Comparison of ENCODE assay signal across 9 cellular contexts in the genomic region with DNA sequence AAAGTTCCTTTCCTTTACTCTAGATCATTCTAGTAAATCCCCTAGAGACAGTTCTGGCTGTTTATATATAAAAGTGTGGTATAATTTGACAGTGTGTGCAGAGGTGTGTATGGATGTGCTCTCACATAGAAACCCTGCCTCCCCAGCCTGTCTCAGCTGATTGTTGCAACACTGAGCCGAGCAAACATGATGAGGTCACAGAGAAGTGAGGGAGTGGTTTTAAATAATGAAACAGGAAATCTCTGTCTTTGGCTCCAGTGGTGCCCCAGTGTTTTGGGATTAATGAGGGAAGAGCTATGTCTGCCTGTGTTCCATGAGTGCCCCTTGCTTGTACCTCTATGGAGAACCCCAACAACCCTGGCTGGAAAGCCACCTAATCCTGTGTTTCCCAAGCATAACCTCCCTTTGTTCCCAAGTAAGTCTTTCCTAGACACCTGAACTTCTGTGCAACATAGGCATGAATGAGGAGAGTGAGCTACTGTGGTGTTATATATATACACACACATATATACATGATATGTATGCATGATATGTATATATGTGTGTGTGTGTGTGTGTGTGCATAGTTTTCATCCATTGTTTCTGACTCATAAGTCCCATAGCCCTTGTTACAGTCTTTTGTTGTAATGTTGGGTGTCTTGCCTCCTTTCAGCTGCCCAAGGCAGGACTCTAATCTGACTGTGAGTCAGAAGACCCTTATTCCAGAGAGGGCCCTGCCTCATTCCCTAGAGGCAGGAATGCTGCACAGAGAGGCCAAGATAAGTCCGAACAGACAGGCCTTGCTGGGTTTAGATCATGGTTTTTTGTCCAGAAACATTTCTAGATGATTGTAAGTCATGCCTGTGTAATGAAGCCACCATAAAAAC. TPM values are rescaled to one million over a fixed set of nuclear protein-coding genes. Genes with fewer than 3 reads are reported as not detected.
DNase-seq lines count a peak whose midpoint lies in the region; ATAC-seq and TF ChIP-seq lines count a peak whose summit lies in the region.
"Had no signal": no experiment of that assay in that cellular context is flagged by ENCODE, and none has a peak within 500 bp of the region (broad histone marks: within the 10 kb centered on the region; RNA-seq: fewer than 3 reads in every experiment).

No MANE protein-coding gene starts in this region.

- no TSS peak for BruUV-seq in HCT116 (replicated peaks; lab: Mats Ljungman, UMichigan)

- no peaks in the 10 kb centered on the region for H3K36me3 ChIP-seq in HCT116 (ENCODE audit: control insufficient read depth in 1 of 2, insufficient read depth in 2 of 2, low read length in 2 of 2)
- H3K36me3 ChIP-seq: ovary had no signal

- H3K27me3 Mint-ChIP-seq in CD4-positive, alpha-beta T cell: no peaks in the 10 kb centered on the region

- RAD21 ChIA-PET in HCT116 (lab: Charles Lee; ENCODE audit: low non-redundant PET in 1 of 2, low total read pairs in 2 of 2, uncharacterized antibody in 2 of 2, unreplicated experiment in 2 of 2): no interaction called here

- H3K9me2 ChIP-seq in HCT116 (ENCODE audit: insufficient read depth): no peaks in the 10 kb centered on the region

- no peaks in the 10 kb centered on the region for H3K27me3 ChIP-seq in CD4-positive, alpha-beta T cell (ENCODE audit: control insufficient read depth, insufficient read depth, low read length)
- no peaks in the 10 kb centered on the region for H3K27me3 ChIP-seq in HCT116 (ENCODE audit: insufficient read depth, low read length)
- H3K27me3 ChIP-seq: ovary had no signal

- H2AFZ ChIP-seq in HCT116 (ENCODE audit: low read depth, low read length, poor library complexity, severe bottlenecking): no peak overlapping the region

- DNase-seq in CD4-positive, alpha-beta T cell: peak in 5 of 10 experiments; percentile 21 to 33 (median 30)
- DNase-seq in HCT116 (ENCODE audit: low read depth, low spot score) (no peak), dermis blood vessel endothelial cell (peak; percentile 75), mucosa of gallbladder (ENCODE audit: low spot score) (peak; percentile 69), cerebellum (ENCODE audit: low spot score) (no peak)

- POLR2A ChIA-PET in CD4-positive, alpha-beta T cell (lab: Charles Lee): interaction anchor here (0.7 to 1.0 kb wide), 2 partner anchors 11 to 27 kb away, joined by 3 to 4 read pairs; no protein-coding TSS in a partner anchor
- POLR2A ChIA-PET in HCT116 (lab: Charles Lee): no interaction called here

- intact Hi-C loops in CD4-positive, alpha-beta T cell (cut with DNase I, micrococcal nuclease): no loop called here
- intact Hi-C loops in HCT116 (cut with micrococcal nuclease): no loop called here

- peaks cover 70% of the 10 kb centered on the region for H3K4me1 Mint-ChIP-seq in CD4-positive, alpha-beta T cell (ENCODE audit: low read depth)

- peak overlapping the region; percentile 56 for H3K4me2 ChIP-seq in HCT116 (ENCODE audit: low read length)

- peaks cover 29 to 45% of the 10 kb centered on the region in 2 experiments for H3K4me1 ChIP-seq in HCT116 (ENCODE audit: control insufficient read depth in 1 of 2, insufficient read depth in 2 of 2, low read length in 2 of 2)

- H3K9ac ChIP-seq in HCT116 (ENCODE audit: low read length): 0 out of 2 replicates have a peak overlapping the region, but pooled peaks have one; percentile 10

- CTCF ChIA-PET in CD4-positive, alpha-beta T cell (lab: Charles Lee): no interaction called here
- CTCF ChIA-PET in HCT116 (lab: Charles Lee): interaction anchor here (0.7 to 0.8 kb wide), 2 partner anchors 12 to 13 kb away, joined by 3 read pairs; no protein-coding TSS in a partner anchor

- TF ChIP-seq RAD21 in HCT116 (IDR thresholded peaks at IDR 0.05; ENCODE audit: low read depth): no peak

- peak overlapping the region; percentile 82 for H3K27ac Mint-ChIP-seq in CD4-positive, alpha-beta T cell

- H4K20me1 ChIP-seq in HCT116 (ENCODE audit: insufficient read depth): 0 out of 2 replicates have a peak, but pooled peaks cover 6% of the 10 kb centered on the region

- H3K27ac ChIP-seq in CD4-positive, alpha-beta T cell (ENCODE audit: low read depth, low read length): peak overlapping the region; percentile 15
- H3K27ac ChIP-seq in HCT116 (ENCODE audit: low read depth, low read length): peak overlapping the region; percentile 30; the same call in 1 of the 2 replicates
- H3K27ac ChIP-seq: ovary had no signal

- peaks cover 2% of the 10 kb centered on the region for H3K9me3 Mint-ChIP-seq in CD4-positive, alpha-beta T cell

- TF ChIP-seq POLR2A in HCT116 (IDR thresholded peaks at IDR 0.05; ENCODE audit: borderline replicate concordance, extremely low read depth, insufficient read depth, insufficient read length): no peak

- H3K4me3 Mint-ChIP-seq in CD4-positive, alpha-beta T cell: peak overlapping the region; percentile 36

- no peak for TF ChIP-seq CTCF in CD4-positive, alpha-beta T cell (IDR thresholded peaks at IDR 0.05)
- TF ChIP-seq CTCF in HCT116 (IDR thresholded peaks at IDR 0.05 in 2 of 3, conservative IDR thresholded peaks at IDR 0.05 in 1 of 3; ENCODE audit: borderline replicate concordance in 1 of 3, insufficient read depth in 1 of 3, low read depth in 2 of 3, low read length in 2 of 3): peak in 2 of 3 experiments; percentile 8 to 27; a peak in 1 of 6 replicates

- H3K9me3 ChIP-seq in CD4-positive, alpha-beta T cell (ENCODE audit: control insufficient read depth, low read length): no peaks in the 10 kb centered on the region
- no peaks in the 10 kb centered on the region for H3K9me3 ChIP-seq in HCT116 (ENCODE audit: control insufficient read depth in 1 of 2, insufficient read depth in 1 of 2, low read depth in 1 of 2, low read length in 2 of 2)
- H3K9me3 ChIP-seq: ovary had no signal

- H3K4me3 ChIP-seq in HCT116 (replicated peaks in 1 of 2; ENCODE audit: low read depth in 1 of 2, low read length in 2 of 2): no peak overlapping the region; a peak in 1 of 4 replicates
- H3K4me3 ChIP-seq: ovary had no signal

- peaks cover 99% of the 10 kb centered on the region for H3K79me2 ChIP-seq in HCT116 (ENCODE audit: insufficient read depth, low read length)

- ATAC-seq in CD4-positive, alpha-beta T cell (ENCODE audit: poor library complexity): peak; percentile 96
- ATAC-seq in HCT116 (peak; percentile 66), HG02973 (IDR thresholded peaks at IDR 0.05; ENCODE audit: unreplicated experiment) (no peak), HG02885 (IDR thresholded peaks at IDR 0.05; ENCODE audit: poor library complexity, unreplicated experiment) (no peak)

- peaks cover 53% of the 10 kb centered on the region for H3K36me3 Mint-ChIP-seq in CD4-positive, alpha-beta T cell (ENCODE audit: low read depth)

TF ChIP-seq in HCT116, 20 proteins besides CTCF, POLR2A, EP300 and RAD21:
- TF ChIP-seq ZFX (IDR thresholded peaks at IDR 0.05): no peak
- no peak for TF ChIP-seq EZH2phosphoT487 (IDR thresholded peaks at IDR 0.05; ENCODE audit: borderline replicate concordance)
- TF ChIP-seq, protein P1, sequence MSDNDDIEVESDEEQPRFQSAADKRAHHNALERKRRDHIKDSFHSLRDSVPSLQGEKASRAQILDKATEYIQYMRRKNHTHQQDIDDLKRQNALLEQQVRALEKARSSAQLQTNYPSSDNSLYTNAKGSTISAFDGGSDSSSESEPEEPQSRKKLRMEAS (IDR thresholded peaks at IDR 0.05): no peak
- peak; percentile 24; the same call in 1 of the 2 replicates for TF ChIP-seq SP1 (IDR thresholded peaks at IDR 0.05; ENCODE audit: low read depth)
- no peak for TF ChIP-seq FOSL1 (IDR thresholded peaks at IDR 0.05; ENCODE audit: low read depth)
- TF ChIP-seq YY1 (IDR thresholded peaks at IDR 0.05; ENCODE audit: extremely low read depth, insufficient replicate concordance, low read depth, low read length): no peak
- peak; percentile 94 for TF ChIP-seq CEBPB (IDR thresholded peaks at IDR 0.05; ENCODE audit: low read depth)
- TF ChIP-seq, protein P2, sequence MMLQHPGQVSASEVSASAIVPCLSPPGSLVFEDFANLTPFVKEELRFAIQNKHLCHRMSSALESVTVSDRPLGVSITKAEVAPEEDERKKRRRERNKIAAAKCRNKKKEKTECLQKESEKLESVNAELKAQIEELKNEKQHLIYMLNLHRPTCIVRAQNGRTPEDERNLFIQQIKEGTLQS (IDR thresholded peaks at IDR 0.05): no peak
- no peak for TF ChIP-seq ELF1 (IDR thresholded peaks at IDR 0.05; ENCODE audit: borderline replicate concordance, low read depth)

TF ChIP-seq in PFSK-1, 5 proteins besides CTCF, POLR2A, EP300 and RAD21:
- TF ChIP-seq SIN3A (IDR thresholded peaks at IDR 0.05; ENCODE audit: borderline replicate concordance, insufficient read depth, low read length) (peak; percentile 50; the same call in 1 of the 2 replicates), POLR2AphosphoS5 (IDR thresholded peaks at IDR 0.05; ENCODE audit: low read depth, low read length) (no peak)
TF ChIP-seq in PFSK-1: peak in this region for 1.

RNA-seq across cellular contexts. Expression of a gene that starts 18.0 kb away (rescaled TPM):
- 10 to 100 TPM; 27.1 to 32.4 TPM for total RNA-seq in CD4-positive, alpha-beta T cell
- total RNA-seq in HCT116 (2021; ENCODE audit: unreplicated experiment): 32.1 TPM
- polyA plus RNA-seq in HCT116 (2012): 17.0 and 19.8 TPM in 2 replicates
- polyA plus RNA-seq in PFSK-1 (2012; ENCODE audit: insufficient read length, low read depth): 18.1 TPM
- total RNA-seq in dermis blood vessel endothelial cell: 27.6 and 30.3 TPM in 2 replicates
- 17.0 TPM for total RNA-seq in mucosa of gallbladder
- 17.8 TPM for total RNA-seq in cerebellum

Comparison
In these comparisons a context has a peak if more than half of its experiments do, and no peak if none do; other contexts are left out.
1. ATAC-seq: peak in CD4-positive, alpha-beta T cell (single experiment) and HCT116 (single experiment); none in HG02973 (single experiment) and HG02885 (single experiment).
2. DNase-seq: peak in dermis blood vessel endothelial cell (single experiment) and mucosa of gallbladder (single experiment); none in HCT116 (single experiment) and cerebellum (single experiment).